8 cellular contexts compared by ENCODE assay signal in genomic region chr1:156160744-156161181, GRCh38. TPM values are rescaled to one million over a fixed set of nuclear protein-coding genes. Genes with fewer than 3 reads are reported as not detected.
DNase-seq lines count a peak whose midpoint lies in the region; ATAC-seq and TF ChIP-seq lines count a peak whose summit lies in the region.

No MANE protein-coding gene starts in this region.

- H3K27me3 Mint-ChIP-seq in neural crest cell (ENCODE audit: low read depth): peaks cover 7% of the 10 kb centered on the region
- H3K27me3 Mint-ChIP-seq in stimulated activated memory B cell treated with anti-CD40 and anti-IgM and Interleukin-4, amounts not matched to agents 10 μg/mL and 1 μg/mL and 100 μg/mL, for 72 hours: peaks cover 62% of the 10 kb centered on the region

- no peaks in the 10 kb centered on the region for H3K27me3 ChIP-seq in fibroblast of lung (ENCODE audit: control insufficient read depth, insufficient read depth, low read length)

- no peaks in the 10 kb centered on the region for H3K36me3 ChIP-seq in fibroblast of lung (ENCODE audit: control insufficient read depth, insufficient read depth, low read length)

- H3K27ac ChIP-seq in fibroblast of lung (ENCODE audit: insufficient read depth, low read length): no peak overlapping the region

- no peak for ATAC-seq in stimulated activated memory B cell treated with anti-CD40 and anti-IgM and Interleukin-4, amounts not matched to agents 10 μg/mL and 1 μg/mL and 100 μg/mL, for 72 hours
- ATAC-seq in GM21825 (IDR thresholded peaks at IDR 0.05; ENCODE audit: unreplicated experiment): no peak
- no peak for ATAC-seq in HG02571 (IDR thresholded peaks at IDR 0.05; ENCODE audit: unreplicated experiment)

- no peak overlapping the region for H3K27ac Mint-ChIP-seq in neural crest cell (ENCODE audit: unreplicated experiment)
- H3K27ac Mint-ChIP-seq in stimulated activated memory B cell treated with anti-CD40 and anti-IgM and Interleukin-4, amounts not matched to agents 10 μg/mL and 1 μg/mL and 100 μg/mL, for 72 hours: no peak overlapping the region

- H4K20me1 ChIP-seq in fibroblast of lung (ENCODE audit: control insufficient read depth, extremely low read depth, insufficient read depth, low read length): no peaks in the 10 kb centered on the region

- peak overlapping the region; percentile 79 for H3K4me3 Mint-ChIP-seq in neural crest cell
- peak overlapping the region; percentile 29 for H3K4me3 Mint-ChIP-seq in stimulated activated memory B cell treated with anti-CD40 and anti-IgM and Interleukin-4, amounts not matched to agents 10 μg/mL and 1 μg/mL and 100 μg/mL, for 72 hours

- no peaks in the 10 kb centered on the region for H3K36me3 Mint-ChIP-seq in neural crest cell (ENCODE audit: low read depth)
- peaks cover 57% of the 10 kb centered on the region for H3K36me3 Mint-ChIP-seq in stimulated activated memory B cell treated with anti-CD40 and anti-IgM and Interleukin-4, amounts not matched to agents 10 μg/mL and 1 μg/mL and 100 μg/mL, for 72 hours

- no peaks in the 10 kb centered on the region for H3K4me1 ChIP-seq in fibroblast of lung (ENCODE audit: control insufficient read depth, extremely low read depth, insufficient read depth, low read length)

- peak overlapping the region in 3 of 4 experiments; percentile 1 to 31 (median 30) for H3K4me3 ChIP-seq in fibroblast of lung (replicated peaks in 1 of 4; ENCODE audit: control extremely low read depth in 1 of 4, insufficient read depth in 1 of 4, low read depth in 3 of 4, low read length in 4 of 4)

- no peak overlapping the region for H3K9ac ChIP-seq in fibroblast of lung (ENCODE audit: insufficient read depth, low read length)

- peak overlapping the region; percentile 62 for H3K4me2 ChIP-seq in fibroblast of lung (ENCODE audit: extremely low read depth, insufficient read depth, low read length)

- DNase-seq in C1 segment of cervical spinal cord (lab: John Stamatoyannopoulos, UW) (peak in 13 of 14 donors; percentile 18 to 83 (median 64)), NCI-H446 (lab: John Stamatoyannopoulos, UW) (peak; percentile 19 to 78), fibroblast of lung (ENCODE audit: low read depth in 2 of 2) (peak; percentile 65 to 76), neural crest cell (ENCODE audit: low read depth, low spot score) (peak; percentile 66)
- peak; percentile 87 to 88 for DNase-seq in activated T-cell treated with anti-CD3 and anti-CD28 coated beads, Interleukin-2, amount 50 U/mL, for 48 hours

- peaks cover 13% of the 10 kb centered on the region for H3K4me1 Mint-ChIP-seq in neural crest cell
- peaks cover 69% of the 10 kb centered on the region for H3K4me1 Mint-ChIP-seq in stimulated activated memory B cell treated with anti-CD40 and anti-IgM and Interleukin-4, amounts not matched to agents 10 μg/mL and 1 μg/mL and 100 μg/mL, for 72 hours

- peak overlapping the region; percentile 82 for H2AFZ ChIP-seq in fibroblast of lung (ENCODE audit: low read length)

- no peaks in the 10 kb centered on the region for H3K9me3 Mint-ChIP-seq in neural crest cell
- no peaks in the 10 kb centered on the region for H3K9me3 Mint-ChIP-seq in stimulated activated memory B cell treated with anti-CD40 and anti-IgM and Interleukin-4, amounts not matched to agents 10 μg/mL and 1 μg/mL and 100 μg/mL, for 72 hours

- no peak for TF ChIP-seq CTCF in fibroblast of lung (conservative IDR thresholded peaks at IDR 0.05 in 1 of 2, IDR thresholded peaks at IDR 0.05 in 1 of 2; ENCODE audit: low read depth in 1 of 2, low read length in 2 of 2)
- no peak for TF ChIP-seq CTCF in neural crest cell (conservative IDR thresholded peaks at IDR 0.05)

- no peaks in the 10 kb centered on the region for H3K9me3 ChIP-seq in fibroblast of lung (ENCODE audit: control insufficient read depth, insufficient read depth, low read depth, low read length)

- H3K79me2 ChIP-seq in fibroblast of lung (ENCODE audit: control insufficient read depth, insufficient read depth, low read length): no peaks in the 10 kb centered on the region

RNA-seq across cellular contexts. Expression of gene SEMA4A, which starts 7.4 kb away (rescaled TPM):
- total RNA-seq in fibroblast of lung: 0.77 and 0.99 TPM in 2 replicates
- 0.24 and 0.27 TPM in 2 replicates for polyA plus RNA-seq in fibroblast of lung
- 0.28 and 0.44 TPM in 2 replicates for polyA plus RNA-seq in fibroblast of lung (2012)
- polyA minus RNA-seq in fibroblast of lung (ENCODE audit: low replicate concordance): 0.27 and 1.8 TPM in 2 replicates
- total RNA-seq in neural crest cell: 1.3 and 2.1 TPM in 2 replicates

RNA-seq across cellular contexts. Expression of gene SLC25A44, which starts 33.1 kb away (rescaled TPM):
- total RNA-seq in fibroblast of lung (5.4 and 8.4 TPM in 2 replicates), neural crest cell (19.1 and 22.7 TPM in 2 replicates)
- 32.1 and 35.4 TPM in 2 replicates for polyA plus RNA-seq in fibroblast of lung
- 20.3 and 20.5 TPM in 2 replicates for polyA plus RNA-seq in fibroblast of lung (2012)
- 36.8 and 52.8 TPM in 2 replicates for polyA minus RNA-seq in fibroblast of lung (ENCODE audit: low replicate concordance)

RNA-seq across cellular contexts. Expression of gene LMNA, which starts 46.3 kb away (rescaled TPM):
- total RNA-seq in fibroblast of lung: 780 and 1,150 TPM in 2 replicates
- polyA plus RNA-seq in fibroblast of lung: 613 and 813 TPM in 2 replicates
- 891 and 1,369 TPM in 2 replicates for polyA plus RNA-seq in fibroblast of lung (2012)
- 720 and 826 TPM in 2 replicates for polyA minus RNA-seq in fibroblast of lung (ENCODE audit: low replicate concordance)
- 51.0 and 51.7 TPM in 2 replicates for total RNA-seq in neural crest cell

RNA-seq across cellular contexts. Expression of gene PMF1, which starts 52.0 kb away (rescaled TPM):
- total RNA-seq in fibroblast of lung (21.6 and 24.1 TPM in 2 replicates), neural crest cell (82.5 and 83.3 TPM in 2 replicates)
- 46.8 and 57.6 TPM in 2 replicates for polyA plus RNA-seq in fibroblast of lung
- polyA plus RNA-seq in fibroblast of lung (2012): 34.4 and 47.5 TPM in 2 replicates
- 18.6 and 20.0 TPM in 2 replicates for polyA minus RNA-seq in fibroblast of lung (ENCODE audit: low replicate concordance)

Comparison
In these comparisons a context has a peak if more than half of its experiments do, and no peak if none do; other contexts are left out.
1. RNA of gene LMNA, which starts 46.3 kb away (total RNA-seq): 780 to 1,150 TPM in fibroblast of lung; 51.0 to 51.7 TPM in neural crest cell; every median in the first group is over 10 times any median in the second.
2. Peak in every context shown above with its lines, with median percentiles within 50 percentile points of each other: DNase-seq.